8 cellular contexts compared by ENCODE assay signal in the genomic region with DNA sequence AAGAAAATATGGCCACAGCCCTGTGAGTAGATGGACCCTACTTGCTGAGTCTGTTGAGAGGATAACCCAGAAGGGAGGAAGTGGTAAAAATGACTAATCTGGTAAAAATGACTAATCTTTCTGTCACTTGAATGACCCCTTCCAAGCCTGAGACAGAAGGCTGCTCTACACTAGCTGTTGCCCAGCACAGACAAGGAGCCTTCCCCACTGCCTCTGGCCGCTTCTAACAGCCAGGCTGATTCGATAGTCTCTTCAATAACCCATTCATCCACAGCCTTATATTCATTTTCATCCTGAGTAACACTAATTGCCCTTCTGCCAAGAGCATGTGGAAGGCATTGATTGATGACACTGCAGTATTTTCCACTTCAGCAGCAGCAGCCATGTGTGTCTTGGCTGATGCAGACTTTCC. TPM values are rescaled to one million over a fixed set of nuclear protein-coding genes. Genes with fewer than 3 reads are reported as not detected.
A peak's percentile ranks its signal among the peaks of the same experiment; 100 is the strongest.
DNase-seq lines count a peak whose midpoint lies in the region; ATAC-seq, FAIRE-seq and TF ChIP-seq lines count a peak whose summit lies in the region.

No MANE protein-coding gene starts in this region.

- dilution Hi-C loops in keratinocyte (cut with MboI; ENCODE audit: extremely low pct_ligation_motif_present, low sequenced_read_pairs), result no loop called here

- H2AFZ ChIP-seq in ACC112 (ENCODE audit: low read length, unreplicated experiment) (peak overlapping the region; percentile 78), keratinocyte (ENCODE audit: control insufficient read depth, low read length) (no peak overlapping the region)

- ATAC-seq in GM18909 (IDR thresholded peaks at IDR 0.05; ENCODE audit: poor library complexity, unreplicated experiment) (peak; percentile 99), HG03066 (IDR thresholded peaks at IDR 0.05; ENCODE audit: low read depth, unreplicated experiment) (peak; percentile 96)

- FAIRE-seq in keratinocyte (lab: Jason Lieb, UNC), result peak; percentile 85

- H3K27ac ChIP-seq in ACC112 (ENCODE audit: low read depth, low read length) (peak overlapping the region; percentile 57), keratinocyte (ENCODE audit: control insufficient read depth, insufficient read depth, low read length) (no peak overlapping the region)

- peak; percentile 81 for DNase-seq in SIG-M5 treated with dmso at 0.1 percent for 504 hours (lab: John Stamatoyannopoulos, UW; ENCODE audit: unreplicated experiment)
- DNase-seq in keratinocyte (ENCODE audit: low read depth, low spot score), result peak; percentile 55
- no peak for DNase-seq in DMS153 treated with DMSO at 0.1 percent for 48 hours (lab: John Stamatoyannopoulos, UW; ENCODE audit: unreplicated experiment)
- DNase-seq in HuH-7.5 (ENCODE audit: low spot score), result no peak
- DNase-seq in NCI-H526 treated with DMSO at 0.1 percent for 48 hours (lab: John Stamatoyannopoulos, UW), result no peak

- H3K79me2 ChIP-seq in ACC112 (ENCODE audit: control insufficient read depth, insufficient read depth, low read length, unreplicated experiment) (no peaks in the 10 kb centered on the region), keratinocyte (ENCODE audit: control insufficient read depth, insufficient read depth, low read length) (no peaks in the 10 kb centered on the region)

- no peaks in the 10 kb centered on the region for H3K27me3 ChIP-seq in ACC112 (ENCODE audit: insufficient read depth, low read length)
- no peaks in the 10 kb centered on the region for H3K27me3 ChIP-seq in keratinocyte (ENCODE audit: control insufficient read depth, extremely low read depth, insufficient read depth, low read length)

- no peaks in the 10 kb centered on the region for H3K9me1 ChIP-seq in keratinocyte (ENCODE audit: control insufficient read depth, extremely low read depth, insufficient read depth, low read length)

- peaks cover 21% of the 10 kb centered on the region for H3K4me1 ChIP-seq in ACC112 (ENCODE audit: control insufficient read depth, insufficient read depth, low read length, unreplicated experiment)
- H3K4me1 ChIP-seq in keratinocyte (ENCODE audit: control insufficient read depth, extremely low read depth, insufficient read depth, low read length), result peaks cover 15% of the 10 kb centered on the region

- H3K36me3 ChIP-seq in ACC112 (ENCODE audit: insufficient read depth, low read length) (no peaks in the 10 kb centered on the region), keratinocyte (ENCODE audit: control insufficient read depth in 2 of 2, extremely low read depth in 1 of 2, insufficient read depth in 2 of 2, low read length in 2 of 2) (no peaks in the 10 kb centered on the region)

- no peaks in the 10 kb centered on the region for H4K20me1 ChIP-seq in keratinocyte (ENCODE audit: control insufficient read depth, extremely low read depth, insufficient read depth, low read length)

- no peak for TF ChIP-seq CTCF in keratinocyte (optimal IDR thresholded peaks at IDR 0.05 in 1 of 3, IDR thresholded peaks at IDR 0.05 in 1 of 3, conservative IDR thresholded peaks at IDR 0.05 in 1 of 3; ENCODE audit: extremely low read depth in 1 of 3, insufficient read depth in 2 of 3, low read length in 3 of 3)

- H3K9me3 ChIP-seq in keratinocyte (ENCODE audit: control insufficient read depth, low read depth, low read length), result no peaks in the 10 kb centered on the region

- no peak overlapping the region for H3K9ac ChIP-seq in keratinocyte (ENCODE audit: control insufficient read depth, extremely low read depth, insufficient read depth, low read length)

- H3K4me2 ChIP-seq in keratinocyte (ENCODE audit: control insufficient read depth, extremely low read depth, insufficient read depth, low read depth, low read length), result peak overlapping the region; percentile 0

- no peak overlapping the region for H3K4me3 ChIP-seq in ACC112 (ENCODE audit: low read depth, low read length)
- no peak overlapping the region for H3K4me3 ChIP-seq in keratinocyte (ENCODE audit: control insufficient read depth in 2 of 3, extremely low read depth in 1 of 3, insufficient read depth in 2 of 3, low read depth in 1 of 3, low read length in 3 of 3)

RNA-seq across cellular contexts. Expression of a gene that starts 18.4 kb away (rescaled TPM):
- not detected in 3 replicates for polyA plus RNA-seq in keratinocyte
- not detected for polyA plus RNA-seq in keratinocyte (2011; ENCODE audit: low read depth)
- polyA plus RNA-seq in keratinocyte (2011; cell fraction: cytosol; rRNA removed), result not detected in 2 replicates
- polyA plus RNA-seq in keratinocyte (2011; cell fraction: nucleus; rRNA removed), result not detected in 2 replicates
- not detected in 2 replicates for polyA plus RNA-seq in keratinocyte (2012; ENCODE audit: low replicate concordance)
- polyA minus RNA-seq in keratinocyte, result not detected in 3 replicates
- polyA minus RNA-seq in keratinocyte (2011; cell fraction: cytosol; rRNA and poly(A)+ RNA removed), result not detected
- not detected in 2 replicates for polyA minus RNA-seq in keratinocyte (2011; cell fraction: nucleus; rRNA and poly(A)+ RNA removed)

Comparison
In these comparisons a context has a peak if more than half of its experiments do, and no peak if none do; other contexts are left out.
1. DNase-seq: peak in SIG-M5 treated with dmso at 0.1 percent for 504 hours (single experiment) and keratinocyte (single experiment); none in DMS153 treated with DMSO at 0.1 percent for 48 hours (single experiment), HuH-7.5 (single experiment) and NCI-H526 treated with DMSO at 0.1 percent for 48 hours (single experiment).